8 cellular contexts compared by ENCODE assay signal in the genomic region with DNA sequence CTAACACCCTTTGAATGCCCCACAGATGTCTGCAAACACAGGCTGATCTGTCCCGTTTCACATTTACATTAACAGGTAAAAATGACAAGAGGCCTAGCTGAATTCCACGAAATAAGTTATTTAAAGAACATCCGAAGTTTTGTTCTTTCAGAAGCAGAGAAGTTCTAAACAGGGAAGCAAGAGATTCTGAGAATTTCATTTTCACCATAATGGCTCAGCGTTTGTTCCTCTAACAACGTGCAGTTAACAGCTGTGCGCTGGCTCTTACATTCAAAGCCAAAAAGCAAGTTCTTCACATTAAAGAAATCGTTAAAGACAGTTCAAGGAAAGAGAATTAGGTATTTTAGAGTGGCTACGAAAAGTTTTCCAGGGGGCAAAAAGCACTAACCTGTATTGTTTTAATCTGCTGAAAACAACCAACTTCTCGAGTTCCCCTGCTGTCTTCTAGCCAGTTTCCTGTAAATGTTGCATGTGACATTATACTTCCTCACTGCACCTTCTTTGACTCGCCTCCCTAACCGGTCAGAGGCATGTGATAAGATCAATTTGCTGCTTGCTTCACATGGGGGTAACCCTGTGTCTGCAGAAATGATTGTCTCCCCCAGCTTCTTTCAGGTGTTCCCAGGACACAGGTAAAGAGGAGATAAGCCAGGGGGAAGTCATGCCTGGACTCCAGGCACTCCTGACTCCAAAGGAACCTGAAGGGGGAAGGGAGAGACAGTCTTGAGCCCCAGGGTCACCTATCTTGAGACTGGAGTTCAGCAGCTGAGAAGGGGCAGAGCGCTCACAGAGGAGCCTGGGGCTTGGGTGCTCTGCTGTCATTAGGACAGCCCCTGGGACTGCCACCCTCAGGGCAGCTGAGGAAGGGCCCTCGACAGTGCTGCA. TPM values are rescaled to one million over a fixed set of nuclear protein-coding genes. Genes with fewer than 3 reads are reported as not detected.
DNase-seq lines count a peak whose midpoint lies in the region; ATAC-seq and TF ChIP-seq lines count a peak whose summit lies in the region.

No MANE protein-coding gene starts in this region.

- peaks cover 5 to 54% (median 16%) of the 10 kb centered on the region in 4 donors for H3K4me1 ChIP-seq in transverse colon
- H3K4me1 ChIP-seq in SJCRH30: no peaks in the 10 kb centered on the region

- peak; percentile 76 for ATAC-seq in HG02885 (IDR thresholded peaks at IDR 0.05; ENCODE audit: poor library complexity, unreplicated experiment)

- H3K27me3 ChIP-seq in transverse colon: no peaks in the 10 kb centered on the region
- H3K27me3 ChIP-seq in SJCRH30: no peaks in the 10 kb centered on the region

- H3K27ac ChIP-seq in transverse colon: peak overlapping the region; percentile 72 to 78 (median 74)
- H3K27ac ChIP-seq in SJCRH30: no peak overlapping the region

- TF ChIP-seq POLR2A in GM18526 (IDR thresholded peaks at IDR 0.05; ENCODE audit: extremely low read depth, insufficient read length) (peak; percentile 35), Raji (IDR thresholded peaks at IDR 0.05; ENCODE audit: insufficient read depth, low read depth, low read length) (peak; percentile 66), transverse colon (IDR thresholded peaks at IDR 0.05) (peak; percentile 42)

- TF ChIP-seq EP300 in transverse colon (IDR thresholded peaks at IDR 0.05; ENCODE audit: low read depth): no peak

- H3K4me3 ChIP-seq in transverse colon: peak overlapping the region in 3 of 4 donors; percentile 5 to 41 (median 18)
- no peak overlapping the region for H3K4me3 ChIP-seq in SJCRH30

- H3K36me3 ChIP-seq in transverse colon: no peaks in the 10 kb centered on the region
- H3K36me3 ChIP-seq in SJCRH30: peaks cover 4% of the 10 kb centered on the region; the same call in 1 of the 2 replicates

- in situ Hi-C loops in transverse colon (cut with MboI; ENCODE audit: low pct_ligation_motif_present in 1 of 4, low pct_unique_long_range_greater_than_20kb in 1 of 4, low sequenced_read_pairs in 3 of 4): no loop called here

- intact Hi-C loops in transverse colon (cut with DNase I; ENCODE audit: low total_unique reads): no loop called here

- peak; percentile 15 for DNase-seq in activated naive CD8-positive, alpha-beta T cell treated with anti-CD3 and anti-CD28 coated beads, Interleukin-2, amount 50 U/mL, for 16 hours (ENCODE audit: low read depth, low spot score)
- DNase-seq in midbrain (lab: John Stamatoyannopoulos, UW) (peak; percentile 21), transverse colon (peak; percentile 26), NCI-H2107 treated with DMSO at 0.1 percent for 48 hours (lab: John Stamatoyannopoulos, UW; ENCODE audit: unreplicated experiment) (no peak), SJCRH30 (no peak)

- no peaks in the 10 kb centered on the region for H3K9me3 ChIP-seq in transverse colon
- peaks cover 5% of the 10 kb centered on the region; the same call in 1 of the 2 replicates for H3K9me3 ChIP-seq in SJCRH30 (replicated peaks)

- no peak for TF ChIP-seq CTCF in transverse colon (IDR thresholded peaks at IDR 0.05)

- WGBS in transverse colon (ENCODE audit: low coverage in 1 of 2), 2 donors: 43 to 50% methylated on average over 11 to 12 of the region's 13 CpGs

RNA-seq across cellular contexts. Expression of a gene that starts 36.8 kb away (rescaled TPM):
- total RNA-seq in transverse colon: 10 to 100 TPM in 3 of 4 donors, 1 to 10 TPM in 1; 8.5 to 32.6 (median 16.1) TPM
- total RNA-seq in SJCRH30 (2014; rRNA removed; shearing (Covaris generic)): 14.8 and 18.8 TPM in 2 replicates

Comparison
In these comparisons a context has a peak if more than half of its experiments do, and no peak if none do; other contexts are left out.
1. DNase-seq: peak in activated naive CD8-positive, alpha-beta T cell treated with anti-CD3 and anti-CD28 coated beads, Interleukin-2, amount 50 U/mL, for 16 hours (single experiment), midbrain (single experiment) and transverse colon (single experiment); none in NCI-H2107 treated with DMSO at 0.1 percent for 48 hours (single experiment) and SJCRH30 (0 of 2).
2. Peak in every context shown above with its lines, with median percentiles within 50 percentile points of each other: POLR2A ChIP-seq.